ENCODE assay signal across 8 cellular contexts in genomic region chr17:81517339-81518112, GRCh38. TPM values are rescaled to one million over a fixed set of nuclear protein-coding genes. Genes with fewer than 3 reads are reported as not detected.
A peak's percentile ranks its signal among the peaks of the same experiment; 100 is the strongest.
DNase-seq lines count a peak whose midpoint lies in the region; FAIRE-seq and TF ChIP-seq lines count a peak whose summit lies in the region.

No MANE protein-coding gene starts in this region.

- intact Hi-C loops in left ventricle myocardium inferior (cut with micrococcal nuclease): no loop called here

- no peak overlapping the region; the same call in 1 of the 2 replicates for H3K4me3 ChIP-seq in H7 (ENCODE audit: insufficient read depth, low read depth, low read length)
- peak overlapping the region; percentile 93 for H3K4me3 ChIP-seq in left ventricle myocardium inferior
- no peak overlapping the region for H3K4me3 ChIP-seq in thymus (ENCODE audit: low read length)

- TF ChIP-seq CTCF in GM12872 (IDR thresholded peaks at IDR 0.05; ENCODE audit: insufficient read depth, low read depth, low read length) (0 out of 3 replicates have a peak, but pooled peaks have one; percentile 12), left ventricle myocardium inferior (IDR thresholded peaks at IDR 0.05; ENCODE audit: borderline replicate concordance) (no peak)

- H3K4me1 ChIP-seq in left ventricle myocardium inferior (peaks cover 68% of the 10 kb centered on the region), thymus (ENCODE audit: control insufficient read depth, insufficient read depth, low read length) (peaks cover 9% of the 10 kb centered on the region)

- H3K27me3 ChIP-seq in H7 (ENCODE audit: control insufficient read depth, insufficient read depth, low read length) (peaks cover 18% of the 10 kb centered on the region), left ventricle myocardium inferior (ENCODE audit: low read depth) (peaks cover 23% of the 10 kb centered on the region), thymus (ENCODE audit: control insufficient read depth, insufficient read depth) (peaks cover 32% of the 10 kb centered on the region)

- 70% methylated on average over 24 of the region's 24 CpGs for WGBS in thymus

- no peak for FAIRE-seq in HTR-8/SVneo (lab: Jason Lieb, UNC)

- H3K27ac ChIP-seq in left ventricle myocardium inferior (replicated peaks) (peak overlapping the region; percentile 99), thymus (ENCODE audit: low read depth) (peak overlapping the region; percentile 5)

- H3K36me3 ChIP-seq in H7 (replicated peaks; ENCODE audit: control insufficient read depth, insufficient read depth, low read length) (peaks cover 1% of the 10 kb centered on the region; the same call in 1 of the 2 replicates), left ventricle myocardium inferior (peaks cover 5% of the 10 kb centered on the region), thymus (ENCODE audit: control insufficient read depth, insufficient read depth) (no peaks in the 10 kb centered on the region)

- DNase-seq in H7 (peak; percentile 80), RKO (ENCODE audit: low spot score) (peak; percentile 74), left ventricle myocardium inferior (no peak), AML-193 (lab: John Stamatoyannopoulos, UW) (no peak), HTR-8/SVneo (ENCODE audit: insufficient read length, low spot score) (no peak)
- no peak for DNase-seq in stimulated activated CD4-positive, alpha-beta T cell treated with anti-CD3 and anti-CD28 coated beads, Interleukin-15, amount 100 ng/mL, for 24 hours

- H3K9me3 ChIP-seq in left ventricle myocardium inferior (replicated peaks) (no peaks in the 10 kb centered on the region), thymus (ENCODE audit: control insufficient read depth) (no peaks in the 10 kb centered on the region)

RNA-seq across cellular contexts. Expression of gene ACTG1, which starts 4.9 kb away (rescaled TPM):
- 5,543 and 5,789 TPM in 2 replicates for total RNA-seq in H7 (2014; rRNA removed; shearing (Covaris generic))
- total RNA-seq in left ventricle myocardium inferior: 342 TPM
- polyA plus RNA-seq in thymus: 2,739 TPM

RNA-seq across cellular contexts. Expression of gene FSCN2, which starts 10.7 kb away (rescaled TPM):
- 0.33 TPM in 1 of 2 replicates, not detected in the other for total RNA-seq in H7 (2014; rRNA removed; shearing (Covaris generic))
- 0.38 TPM for total RNA-seq in left ventricle myocardium inferior
- 0.87 TPM for polyA plus RNA-seq in thymus

RNA-seq across cellular contexts. Expression of gene FAAP100, which starts 34.6 kb away (rescaled TPM):
- 40.4 and 46.6 TPM in 2 replicates for total RNA-seq in H7 (2014; rRNA removed; shearing (Covaris generic))
- 15.9 TPM for total RNA-seq in left ventricle myocardium inferior
- 43.9 TPM for polyA plus RNA-seq in thymus

Comparison
In these comparisons a context has a peak if more than half of its experiments do, and no peak if none do; other contexts are left out.
1. DNase-seq: peak in H7 (single experiment) and RKO (single experiment); none in left ventricle myocardium inferior (single experiment), AML-193 (0 of 2), HTR-8/SVneo (single experiment) and stimulated activated CD4-positive, alpha-beta T cell treated with anti-CD3 and anti-CD28 coated beads, Interleukin-15, amount 100 ng/mL, for 24 hours (single experiment).
2. RNA of gene ACTG1, which starts 4.9 kb away (total RNA-seq): 5,543 to 5,789 TPM in H7; 342 TPM in left ventricle myocardium inferior (single experiment); every median in the first group is over 10 times any median in the second.